ENCODE assay signal across 8 cellular contexts in genomic region chr1:227786673-227787512, GRCh38. TPM values are rescaled to one million over a fixed set of nuclear protein-coding genes. Genes with fewer than 3 reads are reported as not detected.
DNase-seq lines count a peak whose midpoint lies in the region; ATAC-seq and TF ChIP-seq lines count a peak whose summit lies in the region.

No MANE protein-coding gene starts in this region.

- peak overlapping the region in 2 of 4 donors; percentile 62 to 77 for H3K27ac ChIP-seq in Peyer's patch

- H3K36me3 ChIP-seq in Peyer's patch: no peaks in the 10 kb centered on the region
- peaks cover 5% of the 10 kb centered on the region for H3K36me3 ChIP-seq in neuron (ENCODE audit: insufficient read depth, low read length)

- H3K27me3 ChIP-seq in Peyer's patch (no peaks in the 10 kb centered on the region), neuron (ENCODE audit: insufficient read depth, low read length) (peaks cover 17% of the 10 kb centered on the region)

- H2AFZ ChIP-seq in neuron (ENCODE audit: low read depth, low read length): peak overlapping the region; percentile 80

- ATAC-seq in GM21576 (IDR thresholded peaks at IDR 0.05; ENCODE audit: unreplicated experiment) (no peak), HG02884 (IDR thresholded peaks at IDR 0.05; ENCODE audit: unreplicated experiment) (no peak)

- TF ChIP-seq CTCF in Peyer's patch (IDR thresholded peaks at IDR 0.05): no peak
- no peak for TF ChIP-seq CTCF in epithelial cell of proximal tubule (conservative IDR thresholded peaks at IDR 0.05; ENCODE audit: low read depth, low read length)

- H3K9me3 ChIP-seq in Peyer's patch: no peaks in the 10 kb centered on the region
- H3K9me3 ChIP-seq in neuron (ENCODE audit: low read length): no peaks in the 10 kb centered on the region

- TF ChIP-seq POLR2A in Peyer's patch (IDR thresholded peaks at IDR 0.05): no peak

- DNase-seq in NCI-H748 (lab: John Stamatoyannopoulos, UW; ENCODE audit: unreplicated experiment) (peak; percentile 7), NCI-H748 treated with DMSO at 0.1 percent for 48 hours (lab: John Stamatoyannopoulos, UW) (no peak), Peyer's patch (peak in 1 of 3 donors; percentile 63), epithelial cell of proximal tubule (ENCODE audit: low read depth) (no peak), GM19238 (ENCODE audit: insufficient read length, low spot score) (no peak)

- H3K4me1 ChIP-seq in Peyer's patch (peaks cover 0 to 24% (median 15%) of the 10 kb centered on the region in 4 donors), neuron (ENCODE audit: insufficient read depth, low read length) (peaks cover 19% of the 10 kb centered on the region)

- H3K4me3 ChIP-seq in Peyer's patch: peak overlapping the region; percentile 52 to 74 (median 60)
- peak overlapping the region; percentile 71 for H3K4me3 ChIP-seq in epithelial cell of proximal tubule (ENCODE audit: low read depth, low read length)
- peak overlapping the region; percentile 67 for H3K4me3 ChIP-seq in neuron (ENCODE audit: low read length)

RNA-seq across cellular contexts. Expression of gene PRSS38, which starts 28.6 kb away (rescaled TPM):
- total RNA-seq in Peyer's patch: not detected
- not detected in 2 replicates for total RNA-seq in epithelial cell of proximal tubule

RNA-seq across cellular contexts. Expression of gene SNAP47, which starts 51.7 kb away (rescaled TPM):
- total RNA-seq in Peyer's patch (10 to 100 TPM; 25.7 to 71.0 (median 38.4) TPM), epithelial cell of proximal tubule (36.3 and 40.7 TPM in 2 replicates)

RNA-seq across cellular contexts. Expression of gene JMJD4, which starts 51.8 kb away (rescaled TPM):
- 10 to 100 TPM; 14.9 to 28.4 (median 20.7) TPM for total RNA-seq in Peyer's patch
- 13.5 and 28.2 TPM in 2 replicates for total RNA-seq in epithelial cell of proximal tubule
